In genomic region chr10:68560201-68560915, GRCh38 we compare ENCODE assay signal across 8 cellular contexts. TPM values are rescaled to one million over a fixed set of nuclear protein-coding genes. Genes with fewer than 3 reads are reported as not detected.
DNase-seq lines count a peak whose midpoint lies in the region; ATAC-seq, FAIRE-seq and TF ChIP-seq lines count a peak whose summit lies in the region.

TET1 (plus strand) TSS chr10:68560337; CDS start chr10:68572339, 12,002 bp downstream.

- H3K27ac Mint-ChIP-seq in HFFc6, result peak within 1 kb of the TSS; percentile 65

- no peaks in the 10 kb centered on the region for H3K9me3 Mint-ChIP-seq in HFFc6

- DNase-seq in CMK (ENCODE audit: low read depth) (peak; percentile 24), HFFc6 (peak; percentile 28), Panc1 (ENCODE audit: low read depth, low spot score) (no peak), cardiac fibroblast (ENCODE audit: low read depth in 2 of 2) (peak; percentile 52 to 71), keratinocyte (ENCODE audit: low read depth, low spot score) (no peak), MV-4-11 (lab: John Stamatoyannopoulos, UW) (no peak)
- peak; percentile 31 to 34 for DNase-seq in stimulated activated CD4-positive, alpha-beta T cell treated with anti-CD3 and anti-CD28 coated beads, Interleukin-2, amount 100 ng/mL, for 24 hours

- H3K9me1 ChIP-seq in keratinocyte (ENCODE audit: control insufficient read depth, extremely low read depth, insufficient read depth, low read length), result no peaks in the 10 kb centered on the region

- H3K4me1 ChIP-seq in Panc1 (ENCODE audit: control insufficient read depth, insufficient read depth, low read length), result peaks cover 13% of the 10 kb centered on the region
- peaks cover 6% of the 10 kb centered on the region for H3K4me1 ChIP-seq in keratinocyte (ENCODE audit: control insufficient read depth, extremely low read depth, insufficient read depth, low read length)

- ATAC-seq in Panc1, result peak; percentile 72
- ATAC-seq in HG03565 (IDR thresholded peaks at IDR 0.05; ENCODE audit: unreplicated experiment), result no peak

- peak within 1 kb of the TSS; percentile 92 for H3K4me3 Mint-ChIP-seq in HFFc6

- H3K27ac ChIP-seq in Panc1 (ENCODE audit: low read length), result peak within 1 kb of the TSS; percentile 74
- no peak within 1 kb of the TSS for H3K27ac ChIP-seq in keratinocyte (ENCODE audit: control insufficient read depth, insufficient read depth, low read length)

- peak within 1 kb of the TSS; percentile 76 for H3K4me2 ChIP-seq in keratinocyte (ENCODE audit: control insufficient read depth, extremely low read depth, insufficient read depth, low read depth, low read length)

- in situ Hi-C loops in Panc1 (cut with HindIII; ENCODE audit: low pct_unique_long_range_greater_than_20kb, low sequenced_read_pairs), result no loop called here

- no peaks in the 10 kb centered on the region; the same call in 1 of the 2 replicates for H3K36me3 ChIP-seq in Panc1 (ENCODE audit: control insufficient read depth, insufficient read depth, low read length)
- H3K36me3 ChIP-seq in keratinocyte (ENCODE audit: control insufficient read depth in 2 of 2, extremely low read depth in 1 of 2, insufficient read depth in 2 of 2, low read length in 2 of 2), result no peaks in the 10 kb centered on the region

- no peaks in the 10 kb centered on the region for H3K79me2 ChIP-seq in keratinocyte (ENCODE audit: control insufficient read depth, insufficient read depth, low read length)

- POLR2A ChIA-PET in Panc1 (lab: Charles Lee), result interaction anchor here (0.6 to 0.7 kb wide), 3 partner anchors 59 to 1023 kb away, joined by 3 to 7 read pairs (median 3); no protein-coding TSS in a partner anchor

- H3K27me3 ChIP-seq in Panc1 (ENCODE audit: control insufficient read depth, insufficient read depth, low read length) (no peaks in the 10 kb centered on the region), keratinocyte (ENCODE audit: control insufficient read depth, extremely low read depth, insufficient read depth, low read length) (peaks cover 30% of the 10 kb centered on the region)

- no peak within 1 kb of the TSS for H3K9ac ChIP-seq in keratinocyte (ENCODE audit: control insufficient read depth, extremely low read depth, insufficient read depth, low read length)

- H2AFZ ChIP-seq in keratinocyte (ENCODE audit: control insufficient read depth, low read length), result peak within 1 kb of the TSS; percentile 49

- TF ChIP-seq CTCF in HFFc6 (IDR thresholded peaks at IDR 0.05), result no peak; the same call in 1 of the 2 replicates
- TF ChIP-seq CTCF in Panc1 (IDR thresholded peaks at IDR 0.05), result no peak; the same call in 1 of the 2 replicates
- no peak for TF ChIP-seq CTCF in cardiac fibroblast (IDR thresholded peaks at IDR 0.05; ENCODE audit: low read depth, low read length)
- TF ChIP-seq CTCF in keratinocyte (optimal IDR thresholded peaks at IDR 0.05 in 1 of 3, IDR thresholded peaks at IDR 0.05 in 1 of 3, conservative IDR thresholded peaks at IDR 0.05 in 1 of 3; ENCODE audit: extremely low read depth in 1 of 3, insufficient read depth in 2 of 3, low read length in 3 of 3), result no peak

- H3K9me3 ChIP-seq in Panc1 (ENCODE audit: control insufficient read depth, insufficient read depth, low read depth, low read length), result no peaks in the 10 kb centered on the region
- H3K9me3 ChIP-seq in keratinocyte (ENCODE audit: control insufficient read depth, low read depth, low read length), result no peaks in the 10 kb centered on the region

- CTCF ChIA-PET in Panc1 (lab: Charles Lee), result no interaction called here

- H3K4me3 ChIP-seq in Panc1 (ENCODE audit: low read depth in 2 of 2, low read length in 2 of 2) (peak within 1 kb of the TSS; percentile 62 to 64), cardiac fibroblast (replicated peaks in 1 of 2; ENCODE audit: low read depth in 2 of 2, low read length in 2 of 2) (peak within 1 kb of the TSS; percentile 69 to 74), keratinocyte (ENCODE audit: control insufficient read depth in 2 of 3, extremely low read depth in 1 of 3, insufficient read depth in 2 of 3, low read depth in 1 of 3, low read length in 3 of 3) (peak within 1 kb of the TSS; percentile 36 to 64 (median 61))

- no peaks in the 10 kb centered on the region for H4K20me1 ChIP-seq in keratinocyte (ENCODE audit: control insufficient read depth, extremely low read depth, insufficient read depth, low read length)

- no peak for FAIRE-seq in keratinocyte (lab: Jason Lieb, UNC)

- H3K27me3 Mint-ChIP-seq in HFFc6 (ENCODE audit: insufficient read depth), result peaks cover 2% of the 10 kb centered on the region

- H3K4me1 Mint-ChIP-seq in HFFc6 (ENCODE audit: low read depth), result peaks cover 37% of the 10 kb centered on the region

- dilution Hi-C loops in keratinocyte (cut with MboI; ENCODE audit: extremely low pct_ligation_motif_present, low sequenced_read_pairs), result no loop called here

- no peaks in the 10 kb centered on the region; the same call in 1 of the 2 replicates for H3K36me3 Mint-ChIP-seq in HFFc6 (ENCODE audit: low read depth)

- BruUV-seq in Panc1 (replicated peaks; lab: Mats Ljungman, UMichigan), result no TSS peak

- intact Hi-C loops in Panc1 (cut with micrococcal nuclease; ENCODE audit: unreplicated experiment), result no loop called here

RNA-seq across cellular contexts. Expression of gene TET1, which starts in this region (rescaled TPM):
- total RNA-seq in HFFc6 (2021; fragmentation: NEBNext Ultra II Directional; extraction: Animal tissue kit (Norgen Biotek cat#: 25700)), result 1 to 10 TPM; 2.1 to 2.7 (median 2.5) TPM
- total RNA-seq in Panc1 (2021; ENCODE audit: unreplicated experiment), result 2.3 TPM
- 0.44 TPM for polyA plus RNA-seq in Panc1 (2012; ENCODE audit: insufficient read length)
- polyA plus RNA-seq in keratinocyte, result 0.03 to 0.09 TPM (median 0.08 TPM) in 3 replicates
- not detected for polyA plus RNA-seq in keratinocyte (2011; ENCODE audit: low read depth)
- polyA plus RNA-seq in keratinocyte (2011; cell fraction: cytosol; rRNA removed), result 0.02 and 0.03 TPM in 2 replicates
- 0.06 and 0.12 TPM in 2 replicates for polyA plus RNA-seq in keratinocyte (2011; cell fraction: nucleus; rRNA removed)
- polyA plus RNA-seq in keratinocyte (2012; ENCODE audit: low replicate concordance), result 0.02 TPM in 1 of 2 replicates, not detected in the other
- 0.03 to 0.38 TPM (median 0.26 TPM) in 3 replicates for polyA minus RNA-seq in keratinocyte
- 0.19 TPM for polyA minus RNA-seq in keratinocyte (2011; cell fraction: cytosol; rRNA and poly(A)+ RNA removed)
- polyA minus RNA-seq in keratinocyte (2011; cell fraction: nucleus; rRNA and poly(A)+ RNA removed), result 0.21 and 0.54 TPM in 2 replicates

Comparison
In these comparisons a context has a peak if more than half of its experiments do, and no peak if none do; other contexts are left out.
1. DNase-seq: peak in CMK (single experiment), HFFc6 (single experiment), cardiac fibroblast (2 of 2) and stimulated activated CD4-positive, alpha-beta T cell treated with anti-CD3 and anti-CD28 coated beads, Interleukin-2, amount 100 ng/mL, for 24 hours (2 of 2); none in Panc1 (single experiment), keratinocyte (single experiment) and MV-4-11 (single experiment).
2. Peak in every context shown above with its lines, with median percentiles within 50 percentile points of each other: H3K4me3 ChIP-seq.